In genomic region chr7:117323877-117324699, GRCh38 we compare ENCODE assay signal across 9 cellular contexts. TPM values are rescaled to one million over a fixed set of nuclear protein-coding genes. Genes with fewer than 3 reads are reported as not detected.
DNase-seq lines count a peak whose midpoint lies in the region; ATAC-seq and TF ChIP-seq lines count a peak whose summit lies in the region.
"Had no signal": no experiment of that assay in that cellular context is flagged by ENCODE, and none has a peak within 500 bp of the region (broad histone marks: within the 10 kb centered on the region; RNA-seq: fewer than 3 reads in every experiment).

No MANE protein-coding gene starts in this region.

- no peak for TF ChIP-seq CTCF in type B pancreatic cell (conservative IDR thresholded peaks at IDR 0.05)

- CTCF ChIA-PET in activated naive CD4-positive, alpha-beta T cell treated with anti-CD3 and anti-CD28 coated beads, Interleukin-2, amount 10 ng/mL, durations not matched to agents 7 days and 5 days (lab: Charles Lee): no interaction called here

- H3K27ac Mint-ChIP-seq in type B pancreatic cell: peak overlapping the region; percentile 16
- no peak overlapping the region for H3K27ac Mint-ChIP-seq in activated naive CD4-positive, alpha-beta T cell treated with anti-CD3 and anti-CD28 coated beads, Interleukin-2, amount 10 ng/mL, durations not matched to agents 7 days and 5 days

- no peak for ATAC-seq in GM21526 (IDR thresholded peaks at IDR 0.05; ENCODE audit: low FRiP score, unreplicated experiment)

- peak overlapping the region; percentile 94 for H3K4me3 Mint-ChIP-seq in type B pancreatic cell
- H3K4me3 Mint-ChIP-seq in activated naive CD4-positive, alpha-beta T cell treated with anti-CD3 and anti-CD28 coated beads, Interleukin-2, amount 10 ng/mL, durations not matched to agents 7 days and 5 days: no peak overlapping the region

- peaks cover 4% of the 10 kb centered on the region for H3K9me3 Mint-ChIP-seq in type B pancreatic cell
- no peaks in the 10 kb centered on the region for H3K9me3 Mint-ChIP-seq in activated naive CD4-positive, alpha-beta T cell treated with anti-CD3 and anti-CD28 coated beads, Interleukin-2, amount 10 ng/mL, durations not matched to agents 7 days and 5 days

- DNase-seq in NCI-H2171 treated with DMSO at 0.1 percent for 48 hours (lab: John Stamatoyannopoulos, UW) (peak; percentile 13), NCI-H2171 (lab: John Stamatoyannopoulos, UW) (no peak), cerebellum (ENCODE audit: low spot score) (peak; percentile 2), left kidney (ENCODE audit: low read depth, low spot score) (peak; percentile 80), type B pancreatic cell (ENCODE audit: extremely low spot score, unreplicated experiment) (no peak), Ammon's horn (ENCODE audit: low spot score) (no peak)
- DNase-seq in activated naive CD4-positive, alpha-beta T cell treated with anti-CD3 and anti-CD28 coated beads, Interleukin-2, amount 10 ng/mL, durations not matched to agents 7 days and 5 days: no peak
- DNase-seq: NCI-H1930 had no signal

- peaks cover 12% of the 10 kb centered on the region for H3K4me1 Mint-ChIP-seq in type B pancreatic cell (ENCODE audit: unreplicated experiment)
- H3K4me1 Mint-ChIP-seq in activated naive CD4-positive, alpha-beta T cell treated with anti-CD3 and anti-CD28 coated beads, Interleukin-2, amount 10 ng/mL, durations not matched to agents 7 days and 5 days: peaks cover 2% of the 10 kb centered on the region

- H3K27me3 Mint-ChIP-seq in type B pancreatic cell: peaks cover 80% of the 10 kb centered on the region
- H3K27me3 Mint-ChIP-seq in activated naive CD4-positive, alpha-beta T cell treated with anti-CD3 and anti-CD28 coated beads, Interleukin-2, amount 10 ng/mL, durations not matched to agents 7 days and 5 days: peaks cover 60% of the 10 kb centered on the region

- H3K36me3 Mint-ChIP-seq in type B pancreatic cell: no peaks in the 10 kb centered on the region
- H3K36me3 Mint-ChIP-seq in activated naive CD4-positive, alpha-beta T cell treated with anti-CD3 and anti-CD28 coated beads, Interleukin-2, amount 10 ng/mL, durations not matched to agents 7 days and 5 days: no peaks in the 10 kb centered on the region

RNA-seq across cellular contexts. Expression of gene WNT2, which starts 1.2 kb away (rescaled TPM):
- 0.18 TPM for total RNA-seq in cerebellum
- total RNA-seq in type B pancreatic cell (ENCODE audit: low replicate concordance): 2.4 and 2.8 TPM in 2 replicates

Comparison
In these comparisons a context has a peak if more than half of its experiments do, and no peak if none do; other contexts are left out.
1. DNase-seq: peak in NCI-H2171 treated with DMSO at 0.1 percent for 48 hours (single experiment), cerebellum (single experiment) and left kidney (single experiment); none in NCI-H2171 (single experiment), type B pancreatic cell (single experiment), activated naive CD4-positive, alpha-beta T cell treated with anti-CD3 and anti-CD28 coated beads, Interleukin-2, amount 10 ng/mL, durations not matched to agents 7 days and 5 days (single experiment) and Ammon's horn (single experiment).